2 cellular contexts compared by ENCODE assay signal in the genomic region with DNA sequence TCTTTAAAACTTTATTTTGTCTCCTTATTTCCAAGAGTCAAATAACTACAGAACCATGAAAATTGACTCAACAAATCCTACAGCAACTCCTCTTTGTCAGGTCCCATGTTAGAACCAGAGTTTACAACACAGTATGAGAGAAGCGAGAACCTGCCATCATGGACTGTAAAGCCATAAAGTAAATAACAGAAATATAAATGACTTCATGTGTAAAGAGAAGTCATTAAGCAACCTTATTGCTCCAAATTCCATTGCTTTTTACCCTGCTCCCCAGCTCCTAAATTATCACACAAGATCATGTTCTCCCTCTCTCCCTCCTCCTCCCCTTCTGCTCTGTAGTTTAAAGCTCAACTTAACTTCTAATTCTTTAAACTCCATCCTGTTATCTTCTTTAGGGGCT.
TF ChIP-seq lines count a peak whose summit lies in the region.

No MANE protein-coding gene starts in this region.

TF ChIP-seq in IMR-90, 13 proteins besides CTCF, POLR2A, EP300 and RAD21:
- TF ChIP-seq MAFK (IDR thresholded peaks at IDR 0.05; ENCODE audit: low read depth, low read length) (no peak), USF2 (IDR thresholded peaks at IDR 0.05; ENCODE audit: low read depth, low read length) (no peak), MXI1 (IDR thresholded peaks at IDR 0.05; ENCODE audit: borderline replicate concordance, low read depth, low read length) (no peak), SMC3 (IDR thresholded peaks at IDR 0.05; ENCODE audit: low read depth, low read length) (no peak), CEBPB (IDR thresholded peaks at IDR 0.05; ENCODE audit: low read depth, low read length) (no peak), CHD1 (IDR thresholded peaks at IDR 0.05; ENCODE audit: low read depth, low read length) (no peak), NFE2L2 (IDR thresholded peaks at IDR 0.05; ENCODE audit: low read depth, low read length) (no peak)
- TF ChIP-seq, protein P1, sequence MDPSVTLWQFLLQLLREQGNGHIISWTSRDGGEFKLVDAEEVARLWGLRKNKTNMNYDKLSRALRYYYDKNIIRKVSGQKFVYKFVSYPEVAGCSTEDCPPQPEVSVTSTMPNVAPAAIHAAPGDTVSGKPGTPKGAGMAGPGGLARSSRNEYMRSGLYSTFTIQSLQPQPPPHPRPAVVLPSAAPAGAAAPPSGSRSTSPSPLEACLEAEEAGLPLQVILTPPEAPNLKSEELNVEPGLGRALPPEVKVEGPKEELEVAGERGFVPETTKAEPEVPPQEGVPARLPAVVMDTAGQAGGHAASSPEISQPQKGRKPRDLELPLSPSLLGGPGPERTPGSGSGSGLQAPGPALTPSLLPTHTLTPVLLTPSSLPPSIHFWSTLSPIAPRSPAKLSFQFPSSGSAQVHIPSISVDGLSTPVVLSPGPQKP (IDR thresholded peaks at IDR 0.05; ENCODE audit: borderline replicate concordance, low read depth, low read length): no peak

TF ChIP-seq in endothelial cell of umbilical vein, 7 proteins besides CTCF, POLR2A, EP300 and RAD21:
- TF ChIP-seq GATA2 (IDR thresholded peaks at IDR 0.05; ENCODE audit: insufficient read depth, insufficient read length, low read depth, low read length): no peak
- no peak for TF ChIP-seq MYC (IDR thresholded peaks at IDR 0.05; ENCODE audit: low read depth, low read length)
- TF ChIP-seq FOS (IDR thresholded peaks at IDR 0.05; ENCODE audit: borderline replicate concordance, insufficient read depth, low read length): no peak
- TF ChIP-seq EZH2 (IDR thresholded peaks at IDR 0.05; ENCODE audit: borderline replicate concordance, low read depth, low read length, severe bottlenecking): no peak
- TF ChIP-seq JUN (IDR thresholded peaks at IDR 0.05; ENCODE audit: borderline replicate concordance, insufficient read depth, insufficient read length, low read depth): no peak
- no peak for TF ChIP-seq POLR2AphosphoS5 (IDR thresholded peaks at IDR 0.05; ENCODE audit: insufficient read depth, low read depth, low read length)
- TF ChIP-seq, protein P2, sequence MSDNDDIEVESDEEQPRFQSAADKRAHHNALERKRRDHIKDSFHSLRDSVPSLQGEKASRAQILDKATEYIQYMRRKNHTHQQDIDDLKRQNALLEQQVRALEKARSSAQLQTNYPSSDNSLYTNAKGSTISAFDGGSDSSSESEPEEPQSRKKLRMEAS (IDR thresholded peaks at IDR 0.05; ENCODE audit: insufficient read depth, insufficient read length): no peak
